ENCODE assay signal across 25 cellular contexts in the genomic region with DNA sequence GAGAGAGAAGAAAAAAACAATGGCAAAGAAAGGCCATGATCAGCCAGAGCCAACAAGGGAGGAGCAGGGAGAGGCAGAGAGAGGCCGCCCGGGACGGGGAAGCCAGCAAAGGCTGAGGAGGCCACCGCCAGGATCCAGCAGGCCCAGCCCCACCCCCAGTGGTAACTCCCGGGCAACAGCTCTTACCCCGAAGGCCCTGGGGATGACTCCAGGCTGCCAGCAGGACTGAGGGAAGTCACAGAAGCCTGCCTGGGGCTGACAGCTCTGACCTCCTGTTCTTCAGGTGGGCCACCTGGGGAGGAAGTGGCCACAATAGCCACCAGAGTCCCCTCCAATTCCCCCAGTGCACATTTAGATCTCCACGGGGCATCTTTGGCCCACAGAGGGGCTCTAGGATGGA.
"Had no signal": no experiment of that assay in that cellular context is flagged by ENCODE, and none has a peak within 500 bp of the region (broad histone marks: within the 10 kb centered on the region; RNA-seq: fewer than 3 reads in every experiment).

No MANE protein-coding gene starts in this region.

- H3K4me3 Mint-ChIP-seq: activated naive CD4-positive, alpha-beta T cell treated with anti-CD3 and anti-CD28 coated beads, Interleukin-2, amount 10 ng/mL, durations not matched to agents 7 days and 5 days; activated naive CD8-positive, alpha-beta T cell treated with anti-CD3 and anti-CD28 coated beads, Interleukin-2, amount 10 ng/mL, durations not matched to agents 7 days and 5 days; activated T-helper 1 cell treated with anti-CD3 and anti-CD28 coated beads, Interleukin-12 subunit alpha, Interleukin-12 subunit beta, Interleukin-2, Interleukin-4 antibody, amounts not matched to agents 30 ng/mL and 10 ng/mL and 1 ng/mL, durations not matched to agents 14 hours and 24 hours and 36 hours; effector memory CD8-positive, alpha-beta T cell; memory B cell; stimulated activated effector memory CD8-positive, alpha-beta T cell treated with anti-CD3 and anti-CD28 coated beads, Interleukin-12 subunit alpha, Interleukin-12 subunit beta, amount 100 ng/mL, for 72 hours; stimulated activated naive CD8-positive, alpha-beta T cell treated with anti-CD3 and anti-CD28 coated beads, Interleukin-15, Interleukin-2, amounts not matched to agents 100 ng/mL and 50 ng/mL, for 24 hours had no signal

- H3K27ac Mint-ChIP-seq: activated naive CD4-positive, alpha-beta T cell treated with anti-CD3 and anti-CD28 coated beads, Interleukin-2, amount 10 ng/mL, durations not matched to agents 7 days and 5 days; activated naive CD8-positive, alpha-beta T cell treated with anti-CD3 and anti-CD28 coated beads, Interleukin-2, amount 10 ng/mL, durations not matched to agents 7 days and 5 days; activated T-helper 1 cell treated with anti-CD3 and anti-CD28 coated beads, Interleukin-12 subunit alpha, Interleukin-12 subunit beta, Interleukin-2, Interleukin-4 antibody, amounts not matched to agents 30 ng/mL and 10 ng/mL and 1 ng/mL, durations not matched to agents 14 hours and 24 hours and 36 hours; effector memory CD8-positive, alpha-beta T cell; memory B cell; stimulated activated effector memory CD8-positive, alpha-beta T cell treated with anti-CD3 and anti-CD28 coated beads, Interleukin-12 subunit alpha, Interleukin-12 subunit beta, amount 100 ng/mL, for 72 hours; stimulated activated naive CD8-positive, alpha-beta T cell treated with anti-CD3 and anti-CD28 coated beads, Interleukin-15, Interleukin-2, amounts not matched to agents 100 ng/mL and 50 ng/mL, for 24 hours had no signal

- H3K4me1 Mint-ChIP-seq: activated naive CD8-positive, alpha-beta T cell treated with anti-CD3 and anti-CD28 coated beads, Interleukin-2, amount 10 ng/mL, durations not matched to agents 7 days and 5 days had no signal

- H3K9me3 Mint-ChIP-seq: activated naive CD4-positive, alpha-beta T cell treated with anti-CD3 and anti-CD28 coated beads, Interleukin-2, amount 10 ng/mL, durations not matched to agents 7 days and 5 days; activated naive CD8-positive, alpha-beta T cell treated with anti-CD3 and anti-CD28 coated beads, Interleukin-2, amount 10 ng/mL, durations not matched to agents 7 days and 5 days; activated T-helper 1 cell treated with anti-CD3 and anti-CD28 coated beads, Interleukin-12 subunit alpha, Interleukin-12 subunit beta, Interleukin-2, Interleukin-4 antibody, amounts not matched to agents 30 ng/mL and 10 ng/mL and 1 ng/mL, durations not matched to agents 14 hours and 24 hours and 36 hours; effector memory CD8-positive, alpha-beta T cell; memory B cell; naive thymus-derived CD8-positive, alpha-beta T cell; stimulated activated effector memory CD8-positive, alpha-beta T cell treated with anti-CD3 and anti-CD28 coated beads, Interleukin-12 subunit alpha, Interleukin-12 subunit beta, amount 100 ng/mL, for 72 hours; stimulated activated naive CD8-positive, alpha-beta T cell treated with anti-CD3 and anti-CD28 coated beads, Interleukin-15, Interleukin-2, amounts not matched to agents 100 ng/mL and 50 ng/mL, for 24 hours had no signal

- ATAC-seq: effector memory CD8-positive, alpha-beta T cell; gastrocnemius medialis; naive thymus-derived CD8-positive, alpha-beta T cell; pancreas; psoas muscle; stimulated activated effector memory CD8-positive, alpha-beta T cell treated with anti-CD3 and anti-CD28 coated beads, Interleukin-12 subunit alpha, Interleukin-12 subunit beta, amount 100 ng/mL, for 72 hours had no signal

- H3K36me3 Mint-ChIP-seq: activated naive CD4-positive, alpha-beta T cell treated with anti-CD3 and anti-CD28 coated beads, Interleukin-2, amount 10 ng/mL, durations not matched to agents 7 days and 5 days; activated naive CD8-positive, alpha-beta T cell treated with anti-CD3 and anti-CD28 coated beads, Interleukin-2, amount 10 ng/mL, durations not matched to agents 7 days and 5 days; memory B cell; naive thymus-derived CD8-positive, alpha-beta T cell; stimulated activated effector memory CD8-positive, alpha-beta T cell treated with anti-CD3 and anti-CD28 coated beads, Interleukin-12 subunit alpha, Interleukin-12 subunit beta, amount 100 ng/mL, for 72 hours had no signal

- DNase-seq: activated CD4-positive, alpha-beta T cell treated with anti-CD3 and anti-CD28 coated beads for 48 hours; activated CD4-positive, alpha-beta T cell treated with anti-CD3 and anti-CD28 coated beads, Interleukin-2, amount 50 U/mL, for 48 hours; activated CD8-positive, alpha-beta memory T cell treated with anti-CD3 and anti-CD28 coated beads for 24 hours; activated effector memory CD4-positive, alpha-beta T cell treated with anti-CD3 and anti-CD28 coated beads, Interleukin-2, amount 50 U/mL, for 16 hours; activated naive CD4-positive, alpha-beta T cell treated with anti-CD3 and anti-CD28 coated beads, Interleukin-2, amount 10 ng/mL, durations not matched to agents 7 days and 5 days; activated naive CD8-positive, alpha-beta T cell treated with anti-CD3 and anti-CD28 coated beads, Interleukin-2, amount 10 ng/mL, durations not matched to agents 7 days and 5 days; brain microvascular endothelial cell; dorsolateral prefrontal cortex; effector memory CD8-positive, alpha-beta T cell; erythroblast; gastrocnemius medialis; head of caudate nucleus; hypothalamus; naive thymus-derived CD8-positive, alpha-beta T cell; nucleus accumbens; psoas muscle; sigmoid colon; small intestine; stimulated activated CD4-positive, alpha-beta T cell treated with anti-CD3 and anti-CD28 coated beads, Interleukin-4, amount 100 ng/mL, for 24 hours; trophoblast cell had no signal
